ENCODE assay signal across 1 cellular context in the genomic region with DNA sequence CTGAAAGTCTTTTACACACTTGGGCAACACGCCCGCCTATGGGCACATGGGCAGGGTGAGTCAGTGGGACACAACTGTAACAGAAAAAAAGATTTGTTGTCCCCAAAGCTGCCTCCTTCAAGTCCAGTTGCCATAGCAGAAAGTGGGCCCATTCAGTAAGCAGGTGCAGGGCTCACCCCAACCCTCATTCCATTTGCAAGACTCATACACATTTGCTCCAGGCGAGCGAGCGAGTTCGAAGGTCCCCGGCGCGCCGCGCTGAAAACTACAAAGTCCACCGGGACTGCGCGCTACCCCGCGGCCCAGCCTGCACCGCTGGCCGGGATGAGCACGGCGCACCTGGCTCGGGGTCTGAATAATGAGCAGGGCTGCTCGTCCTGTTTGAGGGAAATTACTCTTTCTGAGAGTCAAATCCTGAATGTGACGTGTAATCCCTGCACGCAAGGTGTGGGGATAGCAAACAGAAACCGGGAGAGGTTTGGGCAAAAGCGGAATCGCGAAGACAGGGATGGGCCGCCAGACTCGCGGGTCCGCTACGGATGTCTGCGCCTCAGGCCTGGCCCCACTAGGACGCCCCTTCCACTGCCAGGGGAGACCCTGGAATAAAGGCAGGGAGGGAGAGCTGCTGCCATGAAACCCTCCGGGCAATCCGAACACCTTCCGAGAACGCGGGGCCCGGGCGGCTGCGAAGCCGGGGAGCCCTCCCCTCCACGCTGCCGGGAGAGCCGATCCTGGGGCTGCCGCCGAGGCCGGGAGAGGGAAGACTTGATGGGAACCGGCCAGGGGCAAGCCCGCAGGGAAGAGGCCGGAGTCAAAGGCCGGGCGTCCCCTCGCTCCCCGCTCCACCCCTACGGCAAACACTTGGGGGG.
TF ChIP-seq lines count a peak whose summit lies in the region.

No MANE protein-coding gene starts in this region.

TF ChIP-seq in HepG2, 621 proteins besides CTCF, POLR2A, EP300 and RAD21 (continued from another document and continues in another):
- TF ChIP-seq, protein P1, sequence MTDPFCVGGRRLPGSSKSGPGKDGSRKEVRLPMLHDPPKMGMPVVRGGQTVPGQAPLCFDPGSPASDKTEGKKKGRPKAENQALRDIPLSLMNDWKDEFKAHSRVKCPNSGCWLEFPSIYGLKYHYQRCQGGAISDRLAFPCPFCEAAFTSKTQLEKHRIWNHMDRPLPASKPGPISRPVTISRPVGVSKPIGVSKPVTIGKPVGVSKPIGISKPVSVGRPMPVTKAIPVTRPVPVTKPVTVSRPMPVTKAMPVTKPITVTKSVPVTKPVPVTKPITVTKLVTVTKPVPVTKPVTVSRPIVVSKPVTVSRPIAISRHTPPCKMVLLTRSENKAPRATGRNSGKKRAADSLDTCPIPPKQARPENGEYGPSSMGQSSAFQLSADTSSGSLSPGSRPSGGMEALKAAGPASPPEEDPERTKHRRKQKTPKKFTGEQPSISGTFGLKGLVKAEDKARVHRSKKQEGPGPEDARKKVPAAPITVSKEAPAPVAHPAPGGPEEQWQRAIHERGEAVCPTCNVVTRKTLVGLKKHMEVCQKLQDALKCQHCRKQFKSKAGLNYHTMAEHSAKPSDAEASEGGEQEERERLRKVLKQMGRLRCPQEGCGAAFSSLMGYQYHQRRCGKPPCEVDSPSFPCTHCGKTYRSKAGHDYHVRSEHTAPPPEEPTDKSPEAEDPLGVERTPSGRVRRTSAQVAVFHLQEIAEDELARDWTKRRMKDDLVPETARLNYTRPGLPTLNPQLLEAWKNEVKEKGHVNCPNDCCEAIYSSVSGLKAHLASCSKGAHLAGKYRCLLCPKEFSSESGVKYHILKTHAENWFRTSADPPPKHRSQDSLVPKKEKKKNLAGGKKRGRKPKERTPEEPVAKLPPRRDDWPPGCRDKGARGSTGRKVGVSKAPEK (CRISPR knock-in tag; IDR thresholded peaks at IDR 0.05; ENCODE audit: borderline replicate concordance) = no peak
- 0 out of 2 replicates have a peak, but pooled peaks have one; percentile 30 for TF ChIP-seq ZIK1 (CRISPR knock-in tag; IDR thresholded peaks at IDR 0.05; ENCODE audit: borderline replicate concordance, low read depth)
- TF ChIP-seq ZNF225 (CRISPR knock-in tag; IDR thresholded peaks at IDR 0.05) = peak; percentile 41; the same call in 1 of the 2 replicates
- no peak for TF ChIP-seq ZNF672 (CRISPR knock-in tag; IDR thresholded peaks at IDR 0.05)
- TF ChIP-seq SP4 (CRISPR knock-in tag; IDR thresholded peaks at IDR 0.05) = 0 out of 2 replicates have a peak, but pooled peaks have one; percentile 43
- no peak; the same call in none of the 2 replicates for TF ChIP-seq GATAD2A (CRISPR knock-in tag; IDR thresholded peaks at IDR 0.05)
- TF ChIP-seq JUN (CRISPR knock-in tag; IDR thresholded peaks at IDR 0.05) = 0 out of 2 replicates have a peak, but pooled peaks have one; percentile 53
- TF ChIP-seq GLI4 (CRISPR knock-in tag; IDR thresholded peaks at IDR 0.05; ENCODE audit: borderline replicate concordance) = no peak
- 0 out of 2 replicates have a peak, but pooled peaks have one; percentile 9 for TF ChIP-seq TBX3 (IDR thresholded peaks at IDR 0.05; ENCODE audit: borderline replicate concordance)
- TF ChIP-seq ZFP62 (CRISPR knock-in tag; IDR thresholded peaks at IDR 0.05) = no peak
- TF ChIP-seq, protein P2, sequence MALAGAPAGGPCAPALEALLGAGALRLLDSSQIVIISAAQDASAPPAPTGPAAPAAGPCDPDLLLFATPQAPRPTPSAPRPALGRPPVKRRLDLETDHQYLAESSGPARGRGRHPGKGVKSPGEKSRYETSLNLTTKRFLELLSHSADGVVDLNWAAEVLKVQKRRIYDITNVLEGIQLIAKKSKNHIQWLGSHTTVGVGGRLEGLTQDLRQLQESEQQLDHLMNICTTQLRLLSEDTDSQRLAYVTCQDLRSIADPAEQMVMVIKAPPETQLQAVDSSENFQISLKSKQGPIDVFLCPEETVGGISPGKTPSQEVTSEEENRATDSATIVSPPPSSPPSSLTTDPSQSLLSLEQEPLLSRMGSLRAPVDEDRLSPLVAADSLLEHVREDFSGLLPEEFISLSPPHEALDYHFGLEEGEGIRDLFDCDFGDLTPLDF (CRISPR knock-in tag; IDR thresholded peaks at IDR 0.05) = 0 out of 2 replicates have a peak, but pooled peaks have one; percentile 64
- TF ChIP-seq ZNF605 (CRISPR knock-in tag; IDR thresholded peaks at IDR 0.05) = peak; percentile 64; the same call in 1 of the 2 replicates
- TF ChIP-seq TBL1XR1 (IDR thresholded peaks at IDR 0.05; ENCODE audit: borderline replicate concordance, low read length, partially characterized antibody) = peak; percentile 18
- peak; percentile 29 for TF ChIP-seq XRCC5 (optimal IDR thresholded peaks at IDR 0.05; ENCODE audit: low read length)
- peak; percentile 63 for TF ChIP-seq SAP130 (CRISPR knock-in tag; IDR thresholded peaks at IDR 0.05; ENCODE audit: low read depth)
- TF ChIP-seq, protein P3, sequence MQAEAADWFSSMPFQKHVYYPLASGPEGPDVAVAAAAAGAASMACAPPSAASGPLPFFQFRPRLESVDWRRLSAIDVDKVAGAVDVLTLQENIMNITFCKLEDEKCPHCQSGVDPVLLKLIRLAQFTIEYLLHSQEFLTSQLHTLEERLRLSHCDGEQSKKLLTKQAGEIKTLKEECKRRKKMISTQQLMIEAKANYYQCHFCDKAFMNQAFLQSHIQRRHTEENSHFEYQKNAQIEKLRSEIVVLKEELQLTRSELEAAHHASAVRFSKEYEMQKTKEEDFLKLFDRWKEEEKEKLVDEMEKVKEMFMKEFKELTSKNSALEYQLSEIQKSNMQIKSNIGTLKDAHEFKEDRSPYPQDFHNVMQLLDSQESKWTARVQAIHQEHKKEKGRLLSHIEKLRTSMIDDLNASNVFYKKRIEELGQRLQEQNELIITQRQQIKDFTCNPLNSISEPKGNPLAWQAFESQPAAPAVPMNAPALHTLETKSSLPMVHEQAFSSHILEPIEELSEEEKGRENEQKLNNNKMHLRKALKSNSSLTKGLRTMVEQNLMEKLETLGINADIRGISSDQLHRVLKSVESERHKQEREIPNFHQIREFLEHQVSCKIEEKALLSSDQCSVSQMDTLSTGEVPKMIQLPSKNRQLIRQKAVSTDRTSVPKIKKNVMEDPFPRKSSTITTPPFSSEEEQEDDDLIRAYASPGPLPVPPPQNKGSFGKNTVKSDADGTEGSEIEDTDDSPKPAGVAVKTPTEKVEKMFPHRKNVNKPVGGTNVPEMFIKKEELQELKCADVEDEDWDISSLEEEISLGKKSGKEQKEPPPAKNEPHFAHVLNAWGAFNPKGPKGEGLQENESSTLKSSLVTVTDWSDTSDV (CRISPR knock-in tag; IDR thresholded peaks at IDR 0.05) = no peak
- no peak; the same call in 1 of the 2 replicates for TF ChIP-seq ZNF879 (CRISPR knock-in tag; IDR thresholded peaks at IDR 0.05)
- peak; percentile 64; the same call in 1 of the 2 replicates for TF ChIP-seq MED1 (CRISPR knock-in tag; IDR thresholded peaks at IDR 0.05)
- TF ChIP-seq RBM39 (IDR thresholded peaks at IDR 0.05; ENCODE audit: low read depth, low read length, poor library complexity, severe bottlenecking) = no peak
- TF ChIP-seq ZFP82 (CRISPR knock-in tag; IDR thresholded peaks at IDR 0.05; ENCODE audit: borderline replicate concordance) = 0 out of 2 replicates have a peak, but pooled peaks have one; percentile 23
- TF ChIP-seq SIN3B (IDR thresholded peaks at IDR 0.05; ENCODE audit: low read length) = no peak
- no peak for TF ChIP-seq NCOA1 (CRISPR knock-in tag; IDR thresholded peaks at IDR 0.05)
- TF ChIP-seq ZNF382 (CRISPR knock-in tag; IDR thresholded peaks at IDR 0.05; ENCODE audit: borderline replicate concordance) = no peak
- peak; percentile 86 for TF ChIP-seq JUND (CRISPR knock-in tag; IDR thresholded peaks at IDR 0.05)
- TF ChIP-seq, protein P4, sequence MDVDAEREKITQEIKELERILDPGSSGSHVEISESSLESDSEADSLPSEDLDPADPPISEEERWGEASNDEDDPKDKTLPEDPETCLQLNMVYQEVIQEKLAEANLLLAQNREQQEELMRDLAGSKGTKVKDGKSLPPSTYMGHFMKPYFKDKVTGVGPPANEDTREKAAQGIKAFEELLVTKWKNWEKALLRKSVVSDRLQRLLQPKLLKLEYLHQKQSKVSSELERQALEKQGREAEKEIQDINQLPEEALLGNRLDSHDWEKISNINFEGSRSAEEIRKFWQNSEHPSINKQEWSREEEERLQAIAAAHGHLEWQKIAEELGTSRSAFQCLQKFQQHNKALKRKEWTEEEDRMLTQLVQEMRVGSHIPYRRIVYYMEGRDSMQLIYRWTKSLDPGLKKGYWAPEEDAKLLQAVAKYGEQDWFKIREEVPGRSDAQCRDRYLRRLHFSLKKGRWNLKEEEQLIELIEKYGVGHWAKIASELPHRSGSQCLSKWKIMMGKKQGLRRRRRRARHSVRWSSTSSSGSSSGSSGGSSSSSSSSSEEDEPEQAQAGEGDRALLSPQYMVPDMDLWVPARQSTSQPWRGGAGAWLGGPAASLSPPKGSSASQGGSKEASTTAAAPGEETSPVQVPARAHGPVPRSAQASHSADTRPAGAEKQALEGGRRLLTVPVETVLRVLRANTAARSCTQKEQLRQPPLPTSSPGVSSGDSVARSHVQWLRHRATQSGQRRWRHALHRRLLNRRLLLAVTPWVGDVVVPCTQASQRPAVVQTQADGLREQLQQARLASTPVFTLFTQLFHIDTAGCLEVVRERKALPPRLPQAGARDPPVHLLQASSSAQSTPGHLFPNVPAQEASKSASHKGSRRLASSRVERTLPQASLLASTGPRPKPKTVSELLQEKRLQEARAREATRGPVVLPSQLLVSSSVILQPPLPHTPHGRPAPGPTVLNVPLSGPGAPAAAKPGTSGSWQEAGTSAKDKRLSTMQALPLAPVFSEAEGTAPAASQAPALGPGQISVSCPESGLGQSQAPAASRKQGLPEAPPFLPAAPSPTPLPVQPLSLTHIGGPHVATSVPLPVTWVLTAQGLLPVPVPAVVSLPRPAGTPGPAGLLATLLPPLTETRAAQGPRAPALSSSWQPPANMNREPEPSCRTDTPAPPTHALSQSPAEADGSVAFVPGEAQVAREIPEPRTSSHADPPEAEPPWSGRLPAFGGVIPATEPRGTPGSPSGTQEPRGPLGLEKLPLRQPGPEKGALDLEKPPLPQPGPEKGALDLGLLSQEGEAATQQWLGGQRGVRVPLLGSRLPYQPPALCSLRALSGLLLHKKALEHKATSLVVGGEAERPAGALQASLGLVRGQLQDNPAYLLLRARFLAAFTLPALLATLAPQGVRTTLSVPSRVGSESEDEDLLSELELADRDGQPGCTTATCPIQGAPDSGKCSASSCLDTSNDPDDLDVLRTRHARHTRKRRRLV (CRISPR knock-in tag; IDR thresholded peaks at IDR 0.05) = peak; percentile 77; the same call in 1 of the 2 replicates
- 0 out of 2 replicates have a peak, but pooled peaks have one; percentile 49 for TF ChIP-seq ISX (CRISPR knock-in tag; conservative IDR thresholded peaks at IDR 0.05)
- TF ChIP-seq, protein P5, sequence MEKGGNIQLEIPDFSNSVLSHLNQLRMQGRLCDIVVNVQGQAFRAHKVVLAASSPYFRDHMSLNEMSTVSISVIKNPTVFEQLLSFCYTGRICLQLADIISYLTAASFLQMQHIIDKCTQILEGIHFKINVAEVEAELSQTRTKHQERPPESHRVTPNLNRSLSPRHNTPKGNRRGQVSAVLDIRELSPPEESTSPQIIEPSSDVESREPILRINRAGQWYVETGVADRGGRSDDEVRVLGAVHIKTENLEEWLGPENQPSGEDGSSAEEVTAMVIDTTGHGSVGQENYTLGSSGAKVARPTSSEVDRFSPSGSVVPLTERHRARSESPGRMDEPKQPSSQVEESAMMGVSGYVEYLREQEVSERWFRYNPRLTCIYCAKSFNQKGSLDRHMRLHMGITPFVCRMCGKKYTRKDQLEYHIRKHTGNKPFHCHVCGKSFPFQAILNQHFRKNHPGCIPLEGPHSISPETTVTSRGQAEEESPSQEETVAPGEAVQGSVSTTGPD (CRISPR knock-in tag; IDR thresholded peaks at IDR 0.05) = 0 out of 2 replicates have a peak, but pooled peaks have one; percentile 15
- TF ChIP-seq KLF15 (CRISPR knock-in tag; IDR thresholded peaks at IDR 0.05; ENCODE audit: borderline replicate concordance) = no peak
- TF ChIP-seq, protein P6, sequence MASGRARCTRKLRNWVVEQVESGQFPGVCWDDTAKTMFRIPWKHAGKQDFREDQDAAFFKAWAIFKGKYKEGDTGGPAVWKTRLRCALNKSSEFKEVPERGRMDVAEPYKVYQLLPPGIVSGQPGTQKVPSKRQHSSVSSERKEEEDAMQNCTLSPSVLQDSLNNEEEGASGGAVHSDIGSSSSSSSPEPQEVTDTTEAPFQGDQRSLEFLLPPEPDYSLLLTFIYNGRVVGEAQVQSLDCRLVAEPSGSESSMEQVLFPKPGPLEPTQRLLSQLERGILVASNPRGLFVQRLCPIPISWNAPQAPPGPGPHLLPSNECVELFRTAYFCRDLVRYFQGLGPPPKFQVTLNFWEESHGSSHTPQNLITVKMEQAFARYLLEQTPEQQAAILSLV (CRISPR knock-in tag; IDR thresholded peaks at IDR 0.05; ENCODE audit: borderline replicate concordance) = peak; percentile 58; the same call in 1 of the 2 replicates
- TF ChIP-seq, protein P7, sequence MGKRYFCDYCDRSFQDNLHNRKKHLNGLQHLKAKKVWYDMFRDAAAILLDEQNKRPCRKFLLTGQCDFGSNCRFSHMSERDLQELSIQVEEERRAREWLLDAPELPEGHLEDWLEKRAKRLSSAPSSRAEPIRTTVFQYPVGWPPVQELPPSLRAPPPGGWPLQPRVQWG (CRISPR knock-in tag; IDR thresholded peaks at IDR 0.05; ENCODE audit: borderline replicate concordance, low read depth) = no peak
- TF ChIP-seq ZBTB7A (CRISPR knock-in tag; IDR thresholded peaks at IDR 0.05) = peak; percentile 69; the same call in 1 of the 2 replicates
- TF ChIP-seq, protein P8, sequence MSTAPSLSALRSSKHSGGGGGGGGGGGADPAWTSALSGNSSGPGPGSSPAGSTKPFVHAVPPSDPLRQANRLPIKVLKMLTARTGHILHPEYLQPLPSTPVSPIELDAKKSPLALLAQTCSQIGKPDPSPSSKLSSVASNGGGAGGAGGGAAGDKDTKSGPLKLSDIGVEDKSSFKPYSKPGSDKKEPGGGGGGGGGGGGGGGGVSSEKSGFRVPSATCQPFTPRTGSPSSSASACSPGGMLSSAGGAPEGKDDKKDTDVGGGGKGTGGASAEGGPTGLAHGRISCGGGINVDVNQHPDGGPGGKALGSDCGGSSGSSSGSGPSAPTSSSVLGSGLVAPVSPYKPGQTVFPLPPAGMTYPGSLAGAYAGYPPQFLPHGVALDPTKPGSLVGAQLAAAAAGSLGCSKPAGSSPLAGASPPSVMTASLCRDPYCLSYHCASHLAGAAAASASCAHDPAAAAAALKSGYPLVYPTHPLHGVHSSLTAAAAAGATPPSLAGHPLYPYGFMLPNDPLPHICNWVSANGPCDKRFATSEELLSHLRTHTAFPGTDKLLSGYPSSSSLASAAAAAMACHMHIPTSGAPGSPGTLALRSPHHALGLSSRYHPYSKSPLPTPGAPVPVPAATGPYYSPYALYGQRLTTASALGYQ (CRISPR knock-in tag; IDR thresholded peaks at IDR 0.05) = no peak
- no peak for TF ChIP-seq PHF5A (CRISPR knock-in tag; IDR thresholded peaks at IDR 0.05; ENCODE audit: low read depth, unreplicated experiment)
- no peak for TF ChIP-seq PAX8 (CRISPR knock-in tag; IDR thresholded peaks at IDR 0.05; ENCODE audit: borderline replicate concordance)
- TF ChIP-seq NFKB2 (CRISPR knock-in tag; IDR thresholded peaks at IDR 0.05; ENCODE audit: borderline replicate concordance) = peak; percentile 71; the same call in 1 of the 2 replicates
- TF ChIP-seq, protein P9, sequence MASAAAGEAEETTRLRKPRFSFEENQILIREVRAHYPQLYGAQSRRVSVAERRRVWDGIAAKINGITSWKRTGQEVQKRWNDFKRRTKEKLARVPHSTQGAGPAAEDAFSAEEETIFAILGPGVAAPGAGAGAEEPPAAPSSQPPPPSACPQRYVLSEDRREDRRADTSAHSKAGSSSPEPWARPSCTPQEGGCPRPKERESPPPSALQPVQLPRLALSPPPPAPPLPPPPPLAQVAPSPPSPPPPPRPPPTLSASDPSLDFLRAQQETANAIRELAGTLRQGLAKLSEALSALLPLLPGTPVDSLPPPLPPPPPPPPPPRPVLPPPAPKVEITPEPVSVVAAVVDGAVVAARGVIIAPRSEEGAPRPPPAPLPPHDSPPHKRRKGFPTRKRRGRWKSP (CRISPR knock-in tag; IDR thresholded peaks at IDR 0.05) = peak; percentile 86
- no peak for TF ChIP-seq NR2F1 (CRISPR knock-in tag; IDR thresholded peaks at IDR 0.05)
- TF ChIP-seq RXRA (CRISPR knock-in tag; IDR thresholded peaks at IDR 0.05) = no peak
